16 cellular contexts compared by ENCODE assay signal in the genomic region with DNA sequence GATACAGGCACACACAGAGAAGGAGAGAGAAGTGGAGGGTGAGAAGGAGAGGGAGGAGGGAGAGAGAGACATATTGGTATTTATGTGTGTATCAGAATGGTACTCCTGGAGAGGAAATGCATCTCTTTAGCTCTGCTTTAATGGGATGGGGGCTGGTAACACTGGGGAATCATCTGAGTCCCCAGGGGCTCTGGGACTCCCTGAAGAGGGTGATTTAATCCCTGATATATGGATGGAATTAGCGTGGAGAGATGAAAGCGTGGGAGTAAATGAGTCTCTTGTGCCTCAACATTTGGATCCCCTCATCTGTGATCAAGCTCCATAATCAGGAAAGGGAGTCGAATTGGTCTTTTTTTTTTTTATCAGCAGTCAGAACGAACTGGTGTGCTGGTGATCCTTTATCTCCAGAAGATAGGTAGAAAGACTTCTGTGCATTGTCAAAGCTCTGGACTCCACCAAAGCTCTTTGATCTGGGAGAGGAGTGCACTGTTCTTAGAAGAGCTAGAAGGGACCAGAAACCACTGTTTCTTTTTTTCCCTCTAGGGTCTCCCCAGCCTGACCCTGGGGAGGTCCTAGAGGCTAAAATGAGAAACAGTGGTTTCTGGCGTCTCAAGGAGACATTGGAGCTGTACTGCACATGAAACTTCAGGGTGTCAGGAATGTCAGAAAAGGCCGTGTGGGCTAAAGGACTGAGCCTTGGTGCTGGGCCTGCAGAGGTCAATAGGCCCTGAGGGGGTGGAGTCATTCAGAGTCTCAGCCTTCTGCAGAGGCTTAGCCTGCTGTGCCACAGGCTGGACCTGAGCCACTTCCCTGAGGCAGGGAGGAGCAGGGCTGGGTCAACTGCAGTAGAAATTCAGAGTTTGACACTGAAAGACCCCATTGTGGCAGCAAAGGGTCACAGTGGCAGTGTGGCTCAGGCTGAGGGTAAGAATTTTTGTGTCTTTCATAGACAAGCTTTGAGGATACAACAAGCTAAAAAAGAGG.
DNase-seq lines count a peak whose midpoint lies in the region; ATAC-seq lines count a peak whose summit lies in the region.
"Had no signal": no experiment of that assay in that cellular context is flagged by ENCODE, and none has a peak within 500 bp of the region (broad histone marks: within the 10 kb centered on the region; RNA-seq: fewer than 3 reads in every experiment).

No MANE protein-coding gene starts in this region.

- H3K27me3 ChIP-seq in SJCRH30 = no peaks in the 10 kb centered on the region
- H3K27me3 ChIP-seq: testis had no signal

- H3K4me3 Mint-ChIP-seq in stimulated activated naive CD8-positive, alpha-beta T cell treated with anti-CD3 and anti-CD28 coated beads, Interleukin-15, amount 100 ng/mL, for 72 hours = no peak overlapping the region
- no peak overlapping the region for H3K4me3 Mint-ChIP-seq in immature natural killer cell
- H3K4me3 Mint-ChIP-seq: activated B cell treated with CpG ODN at 0.5 μM for 24 hours; activated CD4-positive, alpha-beta memory T cell treated with anti-CD3 and anti-CD28 coated beads, Interleukin-2, amount 10 ng/mL, durations not matched to agents 7 days and 5 days; CD4-positive, CD25-positive, alpha-beta regulatory T cell had no signal

- no peaks in the 10 kb centered on the region for H3K9me3 Mint-ChIP-seq in stimulated activated naive CD8-positive, alpha-beta T cell treated with anti-CD3 and anti-CD28 coated beads, Interleukin-15, amount 100 ng/mL, for 72 hours
- peaks cover 0 to 4% (median 0%) of the 10 kb centered on the region in 6 donors for H3K9me3 Mint-ChIP-seq in immature natural killer cell
- H3K9me3 Mint-ChIP-seq: activated B cell treated with CpG ODN at 0.5 μM for 24 hours had no signal

- no peak for DNase-seq in stimulated activated naive CD8-positive, alpha-beta T cell treated with anti-CD3 and anti-CD28 coated beads, Interleukin-15, amount 100 ng/mL, for 72 hours
- DNase-seq in stimulated activated naive CD8-positive, alpha-beta T cell treated with anti-CD3 and anti-CD28 coated beads, Interleukin-15, Interleukin-2, amounts not matched to agents 100 U/mL and 50 U/mL, for 24 hours = no peak
- DNase-seq in SJCRH30 = peak; percentile 33 to 52
- peak; percentile 10 for DNase-seq in iPS-NIHi11 (ENCODE audit: low spot score)
- no peak for DNase-seq in immature natural killer cell
- DNase-seq in NCI-H2029 (lab: John Stamatoyannopoulos, UW) = no peak
- DNase-seq: activated B cell treated with CpG ODN at 0.5 μM for 24 hours; activated CD4-positive, alpha-beta memory T cell treated with anti-CD3 and anti-CD28 coated beads, Interleukin-2, amount 10 ng/mL, durations not matched to agents 7 days and 5 days; amygdala; CD4-positive, CD25-positive, alpha-beta regulatory T cell; DMS153; NCI-H1092 treated with DMSO at 0.1 percent for 48 hours; NCI-H748 treated with DMSO at 0.1 percent for 48 hours; testis had no signal

- H3K4me3 ChIP-seq in SJCRH30 = no peak overlapping the region
- H3K4me3 ChIP-seq: testis had no signal

- peaks cover 16% of the 10 kb centered on the region for H3K4me1 ChIP-seq in SJCRH30
- H3K4me1 ChIP-seq: testis had no signal

- no peaks in the 10 kb centered on the region for H3K36me3 ChIP-seq in SJCRH30

- no peak overlapping the region for H3K27ac Mint-ChIP-seq in stimulated activated naive CD8-positive, alpha-beta T cell treated with anti-CD3 and anti-CD28 coated beads, Interleukin-15, amount 100 ng/mL, for 72 hours
- no peak overlapping the region for H3K27ac Mint-ChIP-seq in immature natural killer cell
- H3K27ac Mint-ChIP-seq: activated B cell treated with CpG ODN at 0.5 μM for 24 hours; activated CD4-positive, alpha-beta memory T cell treated with anti-CD3 and anti-CD28 coated beads, Interleukin-2, amount 10 ng/mL, durations not matched to agents 7 days and 5 days had no signal

- H3K27ac ChIP-seq in SJCRH30 = no peak overlapping the region
- H3K27ac ChIP-seq: testis had no signal

- H3K36me3 Mint-ChIP-seq in immature natural killer cell = no peaks in the 10 kb centered on the region
- H3K36me3 Mint-ChIP-seq: CD4-positive, CD25-positive, alpha-beta regulatory T cell had no signal

- no peaks in the 10 kb centered on the region for H3K4me1 Mint-ChIP-seq in stimulated activated naive CD8-positive, alpha-beta T cell treated with anti-CD3 and anti-CD28 coated beads, Interleukin-15, amount 100 ng/mL, for 72 hours
- no peaks in the 10 kb centered on the region for H3K4me1 Mint-ChIP-seq in immature natural killer cell
- H3K4me1 Mint-ChIP-seq: activated B cell treated with CpG ODN at 0.5 μM for 24 hours; activated CD4-positive, alpha-beta memory T cell treated with anti-CD3 and anti-CD28 coated beads, Interleukin-2, amount 10 ng/mL, durations not matched to agents 7 days and 5 days; CD4-positive, CD25-positive, alpha-beta regulatory T cell had no signal

- H3K9me3 ChIP-seq in SJCRH30 (replicated peaks) = peaks cover 4% of the 10 kb centered on the region
- H3K9me3 ChIP-seq: testis had no signal

- ATAC-seq in stimulated activated naive CD8-positive, alpha-beta T cell treated with anti-CD3 and anti-CD28 coated beads, Interleukin-15, amount 100 ng/mL, for 72 hours = peak; percentile 26
- no peak for ATAC-seq in stimulated activated naive CD8-positive, alpha-beta T cell treated with anti-CD3 and anti-CD28 coated beads, Interleukin-15, Interleukin-2, amounts not matched to agents 100 U/mL and 50 U/mL, for 24 hours
- ATAC-seq in GM19397 (IDR thresholded peaks at IDR 0.05; ENCODE audit: unreplicated experiment) (no peak), HG02642 (IDR thresholded peaks at IDR 0.05; ENCODE audit: poor library complexity, unreplicated experiment) (no peak)

- H3K27me3 Mint-ChIP-seq in stimulated activated naive CD8-positive, alpha-beta T cell treated with anti-CD3 and anti-CD28 coated beads, Interleukin-15, amount 100 ng/mL, for 72 hours = peaks cover 9% of the 10 kb centered on the region
- H3K27me3 Mint-ChIP-seq in immature natural killer cell (ENCODE audit: low read depth in 3 of 3) = peaks cover 0 to 2% (median 0%) of the 10 kb centered on the region in 3 donors
- H3K27me3 Mint-ChIP-seq: activated B cell treated with CpG ODN at 0.5 μM for 24 hours; activated CD4-positive, alpha-beta memory T cell treated with anti-CD3 and anti-CD28 coated beads, Interleukin-2, amount 10 ng/mL, durations not matched to agents 7 days and 5 days had no signal

Comparison
In these comparisons a context has a peak if more than half of its experiments do, and no peak if none do; other contexts are left out.
1. DNase-seq: peak in SJCRH30 (2 of 2) and iPS-NIHi11 (single experiment); none in stimulated activated naive CD8-positive, alpha-beta T cell treated with anti-CD3 and anti-CD28 coated beads, Interleukin-15, amount 100 ng/mL, for 72 hours (0 of 2), stimulated activated naive CD8-positive, alpha-beta T cell treated with anti-CD3 and anti-CD28 coated beads, Interleukin-15, Interleukin-2, amounts not matched to agents 100 U/mL and 50 U/mL, for 24 hours (single experiment), immature natural killer cell (0 of 3) and NCI-H2029 (single experiment).